In genomic region chr3:40337136-40338108, GRCh38 we compare ENCODE assay signal across 14 cellular contexts. TPM values are rescaled to one million over a fixed set of nuclear protein-coding genes. Genes with fewer than 3 reads are reported as not detected.
A peak's percentile ranks its signal among the peaks of the same experiment; 100 is the strongest.
DNase-seq lines count a peak whose midpoint lies in the region; ATAC-seq and TF ChIP-seq lines count a peak whose summit lies in the region.
"Had no signal": no experiment of that assay in that cellular context is flagged by ENCODE, and none has a peak within 500 bp of the region (broad histone marks: within the 10 kb centered on the region; RNA-seq: fewer than 3 reads in every experiment).

No MANE protein-coding gene starts in this region.

- no peaks in the 10 kb centered on the region for H3K36me3 Mint-ChIP-seq in activated CD8-positive, alpha-beta memory T cell treated with anti-CD3 and anti-CD28 coated beads, Interleukin-2, amount 10 ng/mL, durations not matched to agents 7 days and 5 days

- H3K27ac Mint-ChIP-seq in activated CD8-positive, alpha-beta memory T cell treated with anti-CD3 and anti-CD28 coated beads, Interleukin-2, amount 10 ng/mL, durations not matched to agents 7 days and 5 days: peak overlapping the region; percentile 66

- WGBS in hepatocyte (ENCODE audit: low lambda C conversion rate, missing lambda C conversion rate): 79% methylated on average over 9 of the region's 9 CpGs

- H3K9me3 ChIP-seq in hepatocyte (ENCODE audit: low read depth): no peaks in the 10 kb centered on the region
- H3K9me3 ChIP-seq: right atrium auricular region had no signal

- CTCF ChIA-PET in activated CD8-positive, alpha-beta memory T cell treated with anti-CD3 and anti-CD28 coated beads, Interleukin-2, amount 10 ng/mL, durations not matched to agents 7 days and 5 days (lab: Charles Lee): interaction anchor here (1.3 kb wide), 1 partner anchor 9 kb away, joined by 3 read pairs; no protein-coding TSS in a partner anchor

- peaks cover 6% of the 10 kb centered on the region for H3K27me3 Mint-ChIP-seq in activated CD8-positive, alpha-beta memory T cell treated with anti-CD3 and anti-CD28 coated beads, Interleukin-2, amount 10 ng/mL, durations not matched to agents 7 days and 5 days

- H3K9me2 ChIP-seq in hepatocyte (replicated peaks; ENCODE audit: insufficient read depth): no peaks in the 10 kb centered on the region

- H3K9me3 Mint-ChIP-seq in activated CD8-positive, alpha-beta memory T cell treated with anti-CD3 and anti-CD28 coated beads, Interleukin-2, amount 10 ng/mL, durations not matched to agents 7 days and 5 days (ENCODE audit: low read depth): no peaks in the 10 kb centered on the region

- no peak overlapping the region for H3K4me2 ChIP-seq in hepatocyte

- no peaks in the 10 kb centered on the region for H4K20me1 ChIP-seq in hepatocyte (ENCODE audit: insufficient read depth, poor library complexity, severe bottlenecking)

- ATAC-seq in activated CD8-positive, alpha-beta memory T cell treated with anti-CD3 and anti-CD28 coated beads, Interleukin-2, amount 10 ng/mL, durations not matched to agents 7 days and 5 days: peak; percentile 66
- ATAC-seq in GM21526 (IDR thresholded peaks at IDR 0.05; ENCODE audit: low FRiP score, unreplicated experiment) (peak; percentile 69), HG03442 (IDR thresholded peaks at IDR 0.05; ENCODE audit: unreplicated experiment) (peak; percentile 79), GM18909 (IDR thresholded peaks at IDR 0.05; ENCODE audit: poor library complexity, unreplicated experiment) (no peak), GM21515 (IDR thresholded peaks at IDR 0.05; ENCODE audit: unreplicated experiment) (no peak)

- H3K79me2 ChIP-seq in hepatocyte: no peaks in the 10 kb centered on the region

- no peak overlapping the region for H2AFZ ChIP-seq in hepatocyte

- H3K4me3 Mint-ChIP-seq in activated CD8-positive, alpha-beta memory T cell treated with anti-CD3 and anti-CD28 coated beads, Interleukin-2, amount 10 ng/mL, durations not matched to agents 7 days and 5 days: no peak overlapping the region

- H3K27ac ChIP-seq in hepatocyte: peak overlapping the region; percentile 38
- H3K27ac ChIP-seq: right atrium auricular region had no signal

- DNase-seq in activated CD8-positive, alpha-beta memory T cell treated with anti-CD3 and anti-CD28 coated beads, Interleukin-2, amount 10 ng/mL, durations not matched to agents 7 days and 5 days: no peak
- DNase-seq in activated CD8-positive, alpha-beta memory T cell treated with anti-CD3 and anti-CD28 coated beads, Interleukin-2, amount 50 U/mL, for 4 hours: no peak
- no peak for DNase-seq in hepatocyte (ENCODE audit: low spot score)
- no peak for DNase-seq in hepatic stellate cell (ENCODE audit: low spot score)
- DNase-seq: amniotic stem cell, DMS79, SIG-M5 had no signal

- no peaks in the 10 kb centered on the region for H3K36me3 ChIP-seq in hepatocyte (replicated peaks; ENCODE audit: insufficient read depth, low read depth)
- H3K36me3 ChIP-seq: right atrium auricular region had no signal

- TF ChIP-seq CTCF in hepatocyte (IDR thresholded peaks at IDR 0.05; ENCODE audit: poor library complexity): no peak

- peaks cover 16% of the 10 kb centered on the region for H3K4me1 Mint-ChIP-seq in activated CD8-positive, alpha-beta memory T cell treated with anti-CD3 and anti-CD28 coated beads, Interleukin-2, amount 10 ng/mL, durations not matched to agents 7 days and 5 days

- no peaks in the 10 kb centered on the region for H3K27me3 ChIP-seq in hepatocyte
- H3K27me3 ChIP-seq: right atrium auricular region had no signal

- no peak overlapping the region for H3K4me3 ChIP-seq in hepatocyte
- H3K4me3 ChIP-seq: right atrium auricular region had no signal

- no peaks in the 10 kb centered on the region for H3K4me1 ChIP-seq in hepatocyte (ENCODE audit: insufficient read depth)
- H3K4me1 ChIP-seq: right atrium auricular region had no signal

RNA-seq across cellular contexts. Expression of gene EIF1B, which starts 27.9 kb away (rescaled TPM):
- 10 to 100 TPM; 33.9 to 41.5 TPM for total RNA-seq in activated CD8-positive, alpha-beta memory T cell treated with anti-CD3 and anti-CD28 coated beads, Interleukin-2, amount 10 ng/mL, durations not matched to agents 7 days and 5 days
- 34.4 and 42.2 TPM in 2 replicates for total RNA-seq in hepatocyte
- 153 and 164 TPM in 2 replicates for polyA plus RNA-seq in hepatocyte

RNA-seq across cellular contexts. Expression of gene ENTPD3, which starts 49.6 kb away (rescaled TPM):
- not detected for total RNA-seq in activated CD8-positive, alpha-beta memory T cell treated with anti-CD3 and anti-CD28 coated beads, Interleukin-2, amount 10 ng/mL, durations not matched to agents 7 days and 5 days
- total RNA-seq in hepatocyte: 1.7 and 2.2 TPM in 2 replicates
- 2.4 and 2.6 TPM in 2 replicates for polyA plus RNA-seq in hepatocyte
- total RNA-seq: NCI-H460 had no signal
- polyA plus RNA-seq: AG04450 had no signal

Comparison
In these comparisons a context has a peak if more than half of its experiments do, and no peak if none do; other contexts are left out.
1. ATAC-seq: peak in activated CD8-positive, alpha-beta memory T cell treated with anti-CD3 and anti-CD28 coated beads, Interleukin-2, amount 10 ng/mL, durations not matched to agents 7 days and 5 days (single experiment), GM21526 (single experiment) and HG03442 (single experiment); none in GM18909 (single experiment) and GM21515 (single experiment).